8 cellular contexts compared by ENCODE assay signal in genomic region chr6:87322304-87323212, GRCh38. TPM values are rescaled to one million over a fixed set of nuclear protein-coding genes. Genes with fewer than 3 reads are reported as not detected.
DNase-seq lines count a peak whose midpoint lies in the region; ATAC-seq, FAIRE-seq and TF ChIP-seq lines count a peak whose summit lies in the region.

TSS of gene SMIM8 (plus strand) at chr6:87322588. CDS start at chr6:87337032, 14,444 bp downstream.

- TF ChIP-seq POLR2A in H54 (IDR thresholded peaks at IDR 0.05; ENCODE audit: low read depth, low read length), result peak; percentile 86
- TF ChIP-seq POLR2A in suprapubic skin (IDR thresholded peaks at IDR 0.05), result no peak

- H3K4me1 ChIP-seq in SJSA1 (replicated peaks) (peaks cover 6% of the 10 kb centered on the region; the same call in 1 of the 2 replicates), suprapubic skin (peaks cover 4% of the 10 kb centered on the region)

- WGBS in suprapubic skin, result 1% methylated on average over 40 of the region's 60 CpGs

- no peak for FAIRE-seq in H54 (lab: Jason Lieb, UNC)

- peak within 1 kb of the TSS; percentile 88 for H3K4me3 ChIP-seq in LNCaP clone FGC (ENCODE audit: low read depth, low read length)
- peak within 1 kb of the TSS; percentile 70 for H3K4me3 ChIP-seq in SJSA1
- H3K4me3 ChIP-seq in suprapubic skin, result peak within 1 kb of the TSS; percentile 74

- TF ChIP-seq EP300 in suprapubic skin (IDR thresholded peaks at IDR 0.05), result no peak

- peak; percentile 100 for ATAC-seq in omental fat pad (ENCODE audit: low FRiP score)

- H3K27ac ChIP-seq in SJSA1 (no peak within 1 kb of the TSS), suprapubic skin (peak within 1 kb of the TSS; percentile 62)

- TF ChIP-seq CTCF in LNCaP clone FGC (IDR thresholded peaks at IDR 0.05; ENCODE audit: control insufficient read depth, extremely low read depth, insufficient read depth), result peak; percentile 70
- peak in 1 of 3 donors; percentile 80 for TF ChIP-seq CTCF in omental fat pad (IDR thresholded peaks at IDR 0.05)
- TF ChIP-seq CTCF in suprapubic skin (IDR thresholded peaks at IDR 0.05), result peak; percentile 89 to 100

- H3K27me3 ChIP-seq in SJSA1 (replicated peaks) (no peaks in the 10 kb centered on the region; the same call in 1 of the 2 replicates), suprapubic skin (no peaks in the 10 kb centered on the region)

- H3K9me3 ChIP-seq in SJSA1 (replicated peaks) (no peaks in the 10 kb centered on the region; the same call in 1 of the 2 replicates), suprapubic skin (no peaks in the 10 kb centered on the region)

- DNase-seq in GM03348 (ENCODE audit: low spot score) (peak; percentile 97), H54 (ENCODE audit: insufficient read length, low spot score) (peak; percentile 76), LNCaP clone FGC (ENCODE audit: low read depth) (no peak), SJSA1 (ENCODE audit: low read depth in 1 of 2, low spot score in 2 of 2) (peak; percentile 67 to 76), globus pallidus (ENCODE audit: low spot score) (peak; percentile 65), omental fat pad (ENCODE audit: low spot score) (peak; percentile 61), suprapubic skin (ENCODE audit: low spot score in 2 of 2) (peak; percentile 84 to 94)
- DNase-seq in activated naive CD4-positive, alpha-beta T cell treated with Interleukin-2 at 50 U/mL for 16 hours, result peak; percentile 89

- H3K36me3 ChIP-seq in SJSA1 (no peaks in the 10 kb centered on the region), suprapubic skin (no peaks in the 10 kb centered on the region)

RNA-seq across cellular contexts. Expression of gene SMIM8, which starts in this region (rescaled TPM):
- total RNA-seq in SJSA1 (2014; rRNA removed; shearing (Covaris generic)), result 4.9 and 5.1 TPM in 2 replicates
- total RNA-seq in omental fat pad (10 to 100 TPM in 1 of 4 donors, 1 to 10 TPM in 3; 4.4 to 13.6 (median 5.9) TPM), suprapubic skin (10 to 100 TPM in 2 of 4 donors, 1 to 10 TPM in 2; 5.2 to 23.3 (median 10.0) TPM)
